Comparison of ENCODE assay signal across 1 cellular context in genomic region chr1:46544561-46545240, GRCh38.
TF ChIP-seq lines count a peak whose summit lies in the region.

No MANE protein-coding gene starts in this region.

TF ChIP-seq in K562, 482 proteins besides CTCF, POLR2A, EP300 and RAD21 (continued from another document and continues in another):
- TF ChIP-seq, protein P1, sequence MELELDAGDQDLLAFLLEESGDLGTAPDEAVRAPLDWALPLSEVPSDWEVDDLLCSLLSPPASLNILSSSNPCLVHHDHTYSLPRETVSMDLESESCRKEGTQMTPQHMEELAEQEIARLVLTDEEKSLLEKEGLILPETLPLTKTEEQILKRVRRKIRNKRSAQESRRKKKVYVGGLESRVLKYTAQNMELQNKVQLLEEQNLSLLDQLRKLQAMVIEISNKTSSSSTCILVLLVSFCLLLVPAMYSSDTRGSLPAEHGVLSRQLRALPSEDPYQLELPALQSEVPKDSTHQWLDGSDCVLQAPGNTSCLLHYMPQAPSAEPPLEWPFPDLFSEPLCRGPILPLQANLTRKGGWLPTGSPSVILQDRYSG (tag; conservative IDR thresholded peaks at IDR 0.05; ENCODE audit: low read depth): no peak
- TF ChIP-seq ZMIZ1 (IDR thresholded peaks at IDR 0.05; ENCODE audit: low read depth in 2 of 2, low read length in 2 of 2) (peak in 1 of 2 experiments; percentile 95; a peak in 2 of 4 replicates), SMAD1 (IDR thresholded peaks at IDR 0.05; ENCODE audit: low read depth, low read length, partially characterized antibody) (peak; percentile 25), ZNF444 (CRISPR knock-in tag; IDR thresholded peaks at IDR 0.05) (peak; percentile 53), ZNF232 (CRISPR knock-in tag; IDR thresholded peaks at IDR 0.05) (no peak), RAD51 (IDR thresholded peaks at IDR 0.05; ENCODE audit: borderline replicate concordance, low read depth) (peak; percentile 76), RERE (CRISPR knock-in tag; IDR thresholded peaks at IDR 0.05; ENCODE audit: borderline replicate concordance) (no peak), SPI1 (IDR thresholded peaks at IDR 0.05; ENCODE audit: borderline replicate concordance, low read depth, low read length) (peak; percentile 58; the same call in 1 of the 2 replicates), SMARCC2 (IDR thresholded peaks at IDR 0.05; ENCODE audit: low read depth) (peak; percentile 93), NONO (IDR thresholded peaks at IDR 0.05; ENCODE audit: low read depth in 2 of 2, low read length in 1 of 2) (peak in 1 of 2 experiments; percentile 42; a peak in 2 of 4 replicates), ZNF436 (CRISPR knock-in tag; IDR thresholded peaks at IDR 0.05) (no peak), ZNF407 (IDR thresholded peaks at IDR 0.05; ENCODE audit: low read depth) (no peak), SAP30 (IDR thresholded peaks at IDR 0.05; ENCODE audit: borderline replicate concordance, insufficient read depth, low read depth, low read length, poor library complexity, severe bottlenecking) (no peak), ZNF124 (CRISPR knock-in tag; IDR thresholded peaks at IDR 0.05) (no peak), GABPB1 (CRISPR knock-in tag; IDR thresholded peaks at IDR 0.05) (no peak), ZBTB43 (CRISPR knock-in tag; IDR thresholded peaks at IDR 0.05) (no peak), MCM7 (IDR thresholded peaks at IDR 0.05) (no peak), TAF1 (IDR thresholded peaks at IDR 0.05; ENCODE audit: control insufficient read depth, extremely low read depth, insufficient read depth, low read length, severe bottlenecking) (peak; percentile 50), ZNF165 (CRISPR knock-in tag; IDR thresholded peaks at IDR 0.05; ENCODE audit: borderline replicate concordance) (peak; percentile 69; the same call in 1 of the 2 replicates), NFE2 (IDR thresholded peaks at IDR 0.05; ENCODE audit: low read depth) (peak; percentile 46; the same call in 1 of the 2 replicates), RBM25 (IDR thresholded peaks at IDR 0.05; ENCODE audit: low read depth, low read length, severe bottlenecking) (no peak), FOXA1 (IDR thresholded peaks at IDR 0.05; ENCODE audit: borderline replicate concordance) (no peak), MAFF (IDR thresholded peaks at IDR 0.05; ENCODE audit: low read length) (no peak), ZNF79 (CRISPR knock-in tag; IDR thresholded peaks at IDR 0.05; ENCODE audit: low read depth) (no peak), ZNF24 (IDR thresholded peaks at IDR 0.05) (0 out of 2 replicates have a peak, but pooled peaks have one; percentile 22), ID3 (CRISPR knock-in tag; IDR thresholded peaks at IDR 0.05) (no peak), ID3 (tag; IDR thresholded peaks at IDR 0.05) (peak; percentile 82), TEAD2 (tag; IDR thresholded peaks at IDR 0.05) (no peak), CREB1 (IDR thresholded peaks at IDR 0.05) (peak; percentile 72), CREB1 (CRISPR knock-in tag; IDR thresholded peaks at IDR 0.05) (0 out of 2 replicates have a peak, but pooled peaks have one; percentile 18), SAFB2 (IDR thresholded peaks at IDR 0.05; ENCODE audit: borderline replicate concordance, low read depth, low read length, severe bottlenecking) (no peak), CHD2 (IDR thresholded peaks at IDR 0.05; ENCODE audit: low read depth, low read length) (no peak), PHF20 (IDR thresholded peaks at IDR 0.05; ENCODE audit: partially characterized antibody) (no peak)
- TF ChIP-seq, protein P2, sequence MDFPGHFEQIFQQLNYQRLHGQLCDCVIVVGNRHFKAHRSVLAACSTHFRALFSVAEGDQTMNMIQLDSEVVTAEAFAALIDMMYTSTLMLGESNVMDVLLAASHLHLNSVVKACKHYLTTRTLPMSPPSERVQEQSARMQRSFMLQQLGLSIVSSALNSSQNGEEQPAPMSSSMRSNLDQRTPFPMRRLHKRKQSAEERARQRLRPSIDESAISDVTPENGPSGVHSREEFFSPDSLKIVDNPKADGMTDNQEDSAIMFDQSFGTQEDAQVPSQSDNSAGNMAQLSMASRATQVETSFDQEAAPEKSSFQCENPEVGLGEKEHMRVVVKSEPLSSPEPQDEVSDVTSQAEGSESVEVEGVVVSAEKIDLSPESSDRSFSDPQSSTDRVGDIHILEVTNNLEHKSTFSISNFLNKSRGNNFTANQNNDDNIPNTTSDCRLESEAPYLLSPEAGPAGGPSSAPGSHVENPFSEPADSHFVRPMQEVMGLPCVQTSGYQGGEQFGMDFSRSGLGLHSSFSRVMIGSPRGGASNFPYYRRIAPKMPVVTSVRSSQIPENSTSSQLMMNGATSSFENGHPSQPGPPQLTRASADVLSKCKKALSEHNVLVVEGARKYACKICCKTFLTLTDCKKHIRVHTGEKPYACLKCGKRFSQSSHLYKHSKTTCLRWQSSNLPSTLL (IDR thresholded peaks at IDR 0.05): peak; percentile 76; the same call in 1 of the 2 replicates
